Comparison of ENCODE assay signal across 1 cellular context in genomic region chr5:178205010-178205748, GRCh38.
TF ChIP-seq lines count a peak whose summit lies in the region.

No MANE protein-coding gene starts in this region.

TF ChIP-seq in GM23338, 12 proteins besides CTCF, POLR2A, EP300 and RAD21 (continued from another document):
- TF ChIP-seq EZH2phosphoT487 (IDR thresholded peaks at IDR 0.05; ENCODE audit: unreplicated experiment) (no peak), STAT1 (IDR thresholded peaks at IDR 0.05; ENCODE audit: unreplicated experiment) (no peak), REST (IDR thresholded peaks at IDR 0.05; ENCODE audit: unreplicated experiment) (no peak)
